ENCODE assay signal across 24 cellular contexts in genomic region chr2:215542690-215543089, GRCh38.
"Had no signal": no experiment of that assay in that cellular context is flagged by ENCODE, and none has a peak within 500 bp of the region (broad histone marks: within the 10 kb centered on the region; RNA-seq: fewer than 3 reads in every experiment).

No MANE protein-coding gene starts in this region.

- H3K9ac ChIP-seq: neural progenitor cell, parathyroid adenoma had no signal

- H3K9me3 ChIP-seq: left lung, testis, tibial artery had no signal

- H3K79me2 ChIP-seq: parathyroid adenoma had no signal

- H3K27ac Mint-ChIP-seq: immature natural killer cell; mesothelial cell of epicardium; naive thymus-derived CD4-positive, alpha-beta T cell; nephron; neural progenitor cell; progenitor cell of endocrine pancreas; stimulated activated memory B cell treated with anti-CD40 and anti-IgM and Interleukin-4, amounts not matched to agents 10 μg/mL and 1 μg/mL and 100 μg/mL, for 72 hours; type B pancreatic cell had no signal

- ATAC-seq: left lung; naive thymus-derived CD4-positive, alpha-beta T cell; sciatic nerve; stimulated activated memory B cell treated with anti-CD40 and anti-IgM and Interleukin-4, amounts not matched to agents 10 μg/mL and 1 μg/mL and 100 μg/mL, for 72 hours; stimulated activated naive CD8-positive, alpha-beta T cell treated with anti-CD3 and anti-CD28 coated beads, Interleukin-15, Interleukin-2, amounts not matched to agents 100 U/mL and 50 U/mL, for 24 hours had no signal

- FAIRE-seq: colon, endothelial cell of umbilical vein, kidney had no signal

- H3K9me3 Mint-ChIP-seq: immature natural killer cell; nephron; neural progenitor cell; stimulated activated memory B cell treated with anti-CD40 and anti-IgM and Interleukin-4, amounts not matched to agents 10 μg/mL and 1 μg/mL and 100 μg/mL, for 72 hours had no signal

- H2AFZ ChIP-seq: neural progenitor cell, parathyroid adenoma had no signal

- H3K36me3 Mint-ChIP-seq: immature natural killer cell; mesothelial cell of epicardium; naive thymus-derived CD4-positive, alpha-beta T cell; neural progenitor cell; stimulated activated memory B cell treated with anti-CD40 and anti-IgM and Interleukin-4, amounts not matched to agents 10 μg/mL and 1 μg/mL and 100 μg/mL, for 72 hours; type B pancreatic cell had no signal

- H3K27me3 ChIP-seq: left lung, neural progenitor cell, testis, tibial artery had no signal

- H3K4me1 ChIP-seq: left lung, neural progenitor cell, parathyroid adenoma, testis had no signal

- H3K4me2 ChIP-seq: neural progenitor cell had no signal

- DNase-seq: effector memory CD4-positive, alpha-beta T cell; erythroblast; hypothalamus; immature natural killer cell; kidney; left lung; mesenchymal stem cell; naive thymus-derived CD4-positive, alpha-beta T cell; stimulated activated CD4-positive, alpha-beta T cell treated with anti-CD3 and anti-CD28 coated beads, Interleukin-2, amount 100 ng/mL, for 24 hours; stimulated activated CD4-positive, alpha-beta T cell treated with anti-CD3 and anti-CD28 coated beads, Interleukin-4, amount 100 ng/mL, for 24 hours; stimulated activated naive CD8-positive, alpha-beta T cell treated with anti-CD3 and anti-CD28 coated beads, Interleukin-15, Interleukin-2, amounts not matched to agents 100 U/mL and 50 U/mL, for 24 hours; substantia nigra; testis; tibial artery had no signal

- H3K4me3 Mint-ChIP-seq: immature natural killer cell; mesothelial cell of epicardium; naive thymus-derived CD4-positive, alpha-beta T cell; nephron; neural progenitor cell; stimulated activated memory B cell treated with anti-CD40 and anti-IgM and Interleukin-4, amounts not matched to agents 10 μg/mL and 1 μg/mL and 100 μg/mL, for 72 hours; type B pancreatic cell had no signal

- H3K27me3 Mint-ChIP-seq: progenitor cell of endocrine pancreas, type B pancreatic cell had no signal

- H3K4me3 ChIP-seq: left lung, neural progenitor cell, testis, tibial artery had no signal

- H3K27ac ChIP-seq: left lung, neural progenitor cell, parathyroid adenoma, testis, tibial artery had no signal

- H3K36me3 ChIP-seq: left lung, neural progenitor cell, tibial artery had no signal

- H3K4me1 Mint-ChIP-seq: immature natural killer cell; neural progenitor cell; stimulated activated memory B cell treated with anti-CD40 and anti-IgM and Interleukin-4, amounts not matched to agents 10 μg/mL and 1 μg/mL and 100 μg/mL, for 72 hours had no signal
